ENCODE assay signal across 9 cellular contexts in the genomic region with DNA sequence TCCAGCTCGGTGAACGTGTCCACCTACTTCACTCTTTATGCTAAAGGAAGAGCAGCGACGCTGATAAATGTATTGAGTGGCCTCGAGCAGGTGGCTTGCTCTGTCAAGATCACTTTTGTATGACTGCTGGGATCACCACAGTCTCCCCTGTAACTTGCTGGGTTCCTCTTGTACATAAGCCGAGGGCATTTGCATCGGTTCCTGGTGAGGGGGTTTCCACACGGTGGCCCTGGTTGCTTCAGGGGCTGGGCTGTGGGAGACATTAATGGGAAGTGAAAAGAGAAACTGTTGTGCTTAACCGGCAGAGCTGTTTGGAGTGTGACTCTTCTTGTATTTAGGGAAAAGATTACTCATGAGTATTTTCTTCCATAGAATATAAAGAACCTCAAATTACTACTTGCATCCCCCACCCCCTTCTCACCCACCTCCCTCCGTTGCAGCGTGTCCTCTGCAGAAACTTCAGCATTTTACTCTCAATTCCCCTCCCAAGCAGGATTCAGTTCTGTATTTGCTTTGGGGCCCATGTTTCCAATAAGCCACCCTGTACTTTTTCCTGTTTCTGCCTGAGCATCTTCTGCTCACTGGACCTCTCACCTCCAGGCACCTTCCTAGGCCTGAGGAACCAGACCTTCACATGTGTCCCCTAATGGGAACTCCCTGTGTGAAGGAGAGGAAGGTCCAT.
DNase-seq lines count a peak whose midpoint lies in the region; ATAC-seq and TF ChIP-seq lines count a peak whose summit lies in the region.
"Had no signal": no experiment of that assay in that cellular context is flagged by ENCODE, and none has a peak within 500 bp of the region (broad histone marks: within the 10 kb centered on the region; RNA-seq: fewer than 3 reads in every experiment).

No MANE protein-coding gene starts in this region.

- peak; percentile 5 for DNase-seq in GDM1 (lab: John Stamatoyannopoulos, UW)
- DNase-seq in activated CD8-positive, alpha-beta T cell treated with anti-CD3 and anti-CD28 coated beads, Interleukin-2, amount 10 ng/mL, durations not matched to agents 7 days and 5 days: peak; percentile 30
- DNase-seq in mesenchymal stem cell: peak; percentile 17
- DNase-seq in upper lobe of right lung: peak; percentile 75
- no peak for DNase-seq in mammary epithelial cell
- no peak for DNase-seq in AG08395 (ENCODE audit: low spot score)

- H3K14ac ChIP-seq in mesenchymal stem cell (ENCODE audit: low read length in 2 of 2): no peak overlapping the region

- no peak overlapping the region for H2AK5ac ChIP-seq in mesenchymal stem cell (ENCODE audit: low read length, severe bottlenecking)

- no peak overlapping the region for H2BK5ac ChIP-seq in mesenchymal stem cell (ENCODE audit: low read depth, low read length, poor library complexity, severe bottlenecking)

- peaks cover 18% of the 10 kb centered on the region for H3K36me3 Mint-ChIP-seq in activated CD8-positive, alpha-beta T cell treated with anti-CD3 and anti-CD28 coated beads, Interleukin-2, amount 10 ng/mL, durations not matched to agents 7 days and 5 days (ENCODE audit: low read depth)

- no TSS peak for BruUV-seq in mammary epithelial cell (replicated peaks; lab: Mats Ljungman, UMichigan)

- H3K4me1 ChIP-seq in mesenchymal stem cell (ENCODE audit: control insufficient read depth, insufficient read depth, low read depth, low read length) (peaks cover 8% of the 10 kb centered on the region), upper lobe of right lung (peaks cover 67% of the 10 kb centered on the region), mammary epithelial cell (ENCODE audit: insufficient read depth, low read length) (peaks cover 14% of the 10 kb centered on the region)

- no peaks in the 10 kb centered on the region for H3K9me3 Mint-ChIP-seq in activated CD8-positive, alpha-beta T cell treated with anti-CD3 and anti-CD28 coated beads, Interleukin-2, amount 10 ng/mL, durations not matched to agents 7 days and 5 days (ENCODE audit: insufficient read depth)

- H4K91ac ChIP-seq in mesenchymal stem cell (ENCODE audit: low read length): no peak overlapping the region

- no peak overlapping the region for H2BK120ac ChIP-seq in mesenchymal stem cell (ENCODE audit: low read depth, low read length)

- ATAC-seq in GM19467 (IDR thresholded peaks at IDR 0.05; ENCODE audit: unreplicated experiment) (peak; percentile 76), HG03469 (IDR thresholded peaks at IDR 0.05; ENCODE audit: unreplicated experiment) (peak; percentile 78), upper lobe of right lung (peak; percentile 80)
- ATAC-seq in activated CD8-positive, alpha-beta T cell treated with anti-CD3 and anti-CD28 coated beads, Interleukin-2, amount 10 ng/mL, durations not matched to agents 7 days and 5 days: no peak

- H3K9ac ChIP-seq in mesenchymal stem cell (ENCODE audit: low read length) (no peak overlapping the region), mammary epithelial cell (ENCODE audit: insufficient read depth, low read length) (no peak overlapping the region)

- no peak overlapping the region for H3K18ac ChIP-seq in mesenchymal stem cell (ENCODE audit: low read depth in 1 of 2, low read length in 2 of 2)

- no peak overlapping the region for H4K8ac ChIP-seq in mesenchymal stem cell (ENCODE audit: low read length)

- H3K79me2 ChIP-seq in mammary epithelial cell (ENCODE audit: insufficient read depth, low read length): no peaks in the 10 kb centered on the region

- no peaks in the 10 kb centered on the region for H3K27me3 ChIP-seq in mesenchymal stem cell (ENCODE audit: control insufficient read depth in 1 of 2, insufficient read depth in 1 of 2, low read length in 2 of 2)
- no peaks in the 10 kb centered on the region for H3K27me3 ChIP-seq in upper lobe of right lung
- H3K27me3 ChIP-seq in mammary epithelial cell (ENCODE audit: insufficient read depth, low read length): no peaks in the 10 kb centered on the region
- H3K27me3 ChIP-seq: cardiac muscle cell had no signal

- 95% methylated on average over 10 of the region's 11 CpGs for WGBS in mesenchymal stem cell
- WGBS in mammary epithelial cell (ENCODE audit: low coverage, missing lambda C conversion rate): 83% methylated on average over 11 of the region's 11 CpGs

- intact Hi-C loops in upper lobe of right lung (cut with DNase I) (no loop called here), mammary epithelial cell (cut with micrococcal nuclease) (no loop called here)

- H3K4me3 Mint-ChIP-seq in activated CD8-positive, alpha-beta T cell treated with anti-CD3 and anti-CD28 coated beads, Interleukin-2, amount 10 ng/mL, durations not matched to agents 7 days and 5 days: no peak overlapping the region

- no peak overlapping the region for H3K23ac ChIP-seq in mesenchymal stem cell (ENCODE audit: low read length in 2 of 2)

- H2AFZ ChIP-seq in mesenchymal stem cell (ENCODE audit: low read depth, low read length): no peak overlapping the region
- no peak overlapping the region for H2AFZ ChIP-seq in mammary epithelial cell (ENCODE audit: low read depth, low read length)

- peaks cover 6 to 17% of the 10 kb centered on the region in 2 experiments for H3K36me3 ChIP-seq in mesenchymal stem cell (ENCODE audit: control insufficient read depth in 1 of 2, insufficient read depth in 2 of 2, low read depth in 1 of 2, low read length in 2 of 2)
- no peaks in the 10 kb centered on the region for H3K36me3 ChIP-seq in upper lobe of right lung
- peaks cover 4% of the 10 kb centered on the region for H3K36me3 ChIP-seq in mammary epithelial cell (ENCODE audit: insufficient read depth, low read length)
- H3K36me3 ChIP-seq: cardiac muscle cell had no signal

- no peaks in the 10 kb centered on the region for H4K20me1 ChIP-seq in mammary epithelial cell (ENCODE audit: insufficient read depth, low read length)

- in situ Hi-C loops in mammary epithelial cell (cut with MboI; ENCODE audit: low sequenced_read_pairs in 2 of 2): no loop called here

- H3K79me1 ChIP-seq in mesenchymal stem cell (replicated peaks; ENCODE audit: low read length, poor library complexity, severe bottlenecking): peaks cover 44% of the 10 kb centered on the region

- H3K27ac Mint-ChIP-seq in activated CD8-positive, alpha-beta T cell treated with anti-CD3 and anti-CD28 coated beads, Interleukin-2, amount 10 ng/mL, durations not matched to agents 7 days and 5 days: no peak overlapping the region

- no peak overlapping the region for H3K4ac ChIP-seq in mesenchymal stem cell (ENCODE audit: low read depth in 1 of 2, low read length in 2 of 2)

- no peak overlapping the region for H3K4me2 ChIP-seq in mesenchymal stem cell (ENCODE audit: low read length, poor library complexity, severe bottlenecking)
- no peak overlapping the region for H3K4me2 ChIP-seq in mammary epithelial cell (ENCODE audit: insufficient read depth, low read depth, low read length)

- H3K4me1 Mint-ChIP-seq in activated CD8-positive, alpha-beta T cell treated with anti-CD3 and anti-CD28 coated beads, Interleukin-2, amount 10 ng/mL, durations not matched to agents 7 days and 5 days (ENCODE audit: low read depth): peaks cover 7% of the 10 kb centered on the region

- H3K9me3 ChIP-seq in mesenchymal stem cell (ENCODE audit: control insufficient read depth, low read length) (no peaks in the 10 kb centered on the region), upper lobe of right lung (no peaks in the 10 kb centered on the region), mammary epithelial cell (replicated peaks; ENCODE audit: insufficient read depth, low read length) (no peaks in the 10 kb centered on the region)

- H2BK15ac ChIP-seq in mesenchymal stem cell (ENCODE audit: low read depth, poor library complexity, severe bottlenecking): no peak overlapping the region

- POLR2A ChIA-PET in activated CD8-positive, alpha-beta T cell treated with anti-CD3 and anti-CD28 coated beads, Interleukin-2, amount 10 ng/mL, durations not matched to agents 7 days and 5 days (lab: Charles Lee): interaction anchor here (1.0 kb wide), 1 partner anchor 19 kb away, joined by 3 read pairs; no protein-coding TSS in a partner anchor

- TF ChIP-seq CTCF in upper lobe of right lung (IDR thresholded peaks at IDR 0.05) (no peak), mammary epithelial cell (conservative IDR thresholded peaks at IDR 0.05 in 1 of 2, IDR thresholded peaks at IDR 0.05 in 1 of 2; ENCODE audit: extremely low read depth in 1 of 2, insufficient read depth in 1 of 2, low read depth in 1 of 2, low read length in 2 of 2) (no peak)

- no peak overlapping the region for H3K27ac ChIP-seq in mesenchymal stem cell (ENCODE audit: low read length, poor library complexity, severe bottlenecking)
- H3K27ac ChIP-seq in upper lobe of right lung: peak overlapping the region; percentile 6
- H3K27ac ChIP-seq in mammary epithelial cell (ENCODE audit: insufficient read depth, low read depth, low read length): no peak overlapping the region
- H3K27ac ChIP-seq: cardiac muscle cell had no signal

- H2BK12ac ChIP-seq in mesenchymal stem cell (ENCODE audit: low read length in 2 of 2): no peak overlapping the region

- H3K27me3 Mint-ChIP-seq in activated CD8-positive, alpha-beta T cell treated with anti-CD3 and anti-CD28 coated beads, Interleukin-2, amount 10 ng/mL, durations not matched to agents 7 days and 5 days (ENCODE audit: low read depth): no peaks in the 10 kb centered on the region

- H3K4me3 ChIP-seq in mesenchymal stem cell (ENCODE audit: insufficient read depth in 1 of 2, low read depth in 1 of 2, low read length in 2 of 2) (no peak overlapping the region), upper lobe of right lung (no peak overlapping the region), mammary epithelial cell (replicated peaks in 1 of 3; ENCODE audit: insufficient read depth in 1 of 3, low read depth in 2 of 3, low read length in 3 of 3) (no peak overlapping the region)
- H3K4me3 ChIP-seq: cardiac muscle cell had no signal

- CTCF ChIA-PET in activated CD8-positive, alpha-beta T cell treated with anti-CD3 and anti-CD28 coated beads, Interleukin-2, amount 10 ng/mL, durations not matched to agents 7 days and 5 days (lab: Charles Lee): no interaction called here
- CTCF ChIA-PET in mammary epithelial cell (lab: Charles Lee; ENCODE audit: low non-redundant PET): no interaction called here

- dilution Hi-C loops in mammary epithelial cell (cut with HindIII; ENCODE audit: low sequenced_read_pairs): no loop called here

Comparison
In these comparisons a context has a peak if more than half of its experiments do, and no peak if none do; other contexts are left out.
1. DNase-seq: peak in GDM1 (single experiment), activated CD8-positive, alpha-beta T cell treated with anti-CD3 and anti-CD28 coated beads, Interleukin-2, amount 10 ng/mL, durations not matched to agents 7 days and 5 days (single experiment), mesenchymal stem cell (single experiment) and upper lobe of right lung (single experiment); none in mammary epithelial cell (single experiment) and AG08395 (single experiment).